8 cellular contexts compared by ENCODE assay signal in the genomic region with DNA sequence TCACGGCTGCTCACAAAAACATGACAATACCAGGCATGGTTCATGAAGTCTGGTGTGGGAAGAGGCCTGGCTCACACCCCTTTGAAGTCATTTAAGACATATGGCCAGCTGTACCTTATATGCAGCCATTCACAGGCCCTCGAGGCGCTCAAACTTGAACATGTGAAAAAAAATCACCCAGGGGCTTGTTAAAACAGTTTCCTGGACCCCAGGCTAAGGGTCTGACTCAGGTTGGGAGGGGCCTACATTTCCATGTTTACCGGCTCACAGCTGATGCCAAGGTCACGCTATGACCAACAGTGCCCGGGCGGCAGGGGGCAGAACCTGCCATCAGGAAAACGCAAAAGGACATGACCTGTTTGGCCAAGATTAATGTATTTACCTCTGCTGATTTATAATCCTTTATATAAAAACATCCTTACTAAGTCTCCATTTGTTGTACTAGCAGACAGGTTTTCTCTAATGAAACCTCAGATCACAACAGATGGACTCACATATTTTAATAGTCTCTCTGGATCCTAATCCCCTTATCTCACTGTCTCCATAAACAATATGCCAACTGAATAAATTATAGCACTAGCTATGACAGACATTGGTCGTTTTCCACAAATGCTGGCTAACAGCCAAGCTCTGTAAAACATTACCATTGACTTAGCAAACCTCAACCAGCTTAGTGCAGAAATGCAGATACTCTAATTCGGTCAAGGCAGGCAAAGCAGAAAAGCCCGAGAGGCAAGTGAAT. TPM values are rescaled to one million over a fixed set of nuclear protein-coding genes. Genes with fewer than 3 reads are reported as not detected.
A peak's percentile ranks its signal among the peaks of the same experiment; 100 is the strongest.
DNase-seq lines count a peak whose midpoint lies in the region; ATAC-seq, FAIRE-seq and TF ChIP-seq lines count a peak whose summit lies in the region.

No MANE protein-coding gene starts in this region.

- ATAC-seq in omental fat pad (ENCODE audit: low FRiP score) (peak; percentile 47), HG03520 (IDR thresholded peaks at IDR 0.05; ENCODE audit: unreplicated experiment) (no peak)

- in situ Hi-C loops in ACHN (cut with HindIII; ENCODE audit: low pct_ligation_motif_present, low pct_unique_long_range_greater_than_20kb, low sequenced_read_pairs): no loop called here

- TF ChIP-seq CTCF in omental fat pad (IDR thresholded peaks at IDR 0.05): no peak

- DNase-seq in ACHN (peak; percentile 81), HTR-8/SVneo (ENCODE audit: insufficient read length, low spot score) (peak; percentile 43), RPMI7951 (ENCODE audit: low read depth) (peak; percentile 63), erythroblast (lab: John Stamatoyannopoulos, UW) (peak; percentile 22 to 25), omental fat pad (ENCODE audit: low spot score) (no peak), T-helper 9 cell (no peak)
- DNase-seq in activated CD4-positive, alpha-beta T cell treated with anti-CD3 and anti-CD28 coated beads, Interleukin-2, amount 50 U/mL, for 48 hours: no peak

- no peak for FAIRE-seq in HTR-8/SVneo (lab: Jason Lieb, UNC)

- no peak for TF ChIP-seq POLR2A in erythroblast (IDR thresholded peaks at IDR 0.05; ENCODE audit: low read length)

RNA-seq across cellular contexts. Expression of gene EZR, which starts 19.9 kb away (rescaled TPM):
- 95.6 and 104 TPM in 2 replicates for total RNA-seq in RPMI7951 (2014; rRNA removed; shearing (Covaris generic))
- total RNA-seq in omental fat pad: 100 to 1,000 TPM in 2 of 4 donors, 10 to 100 TPM in 2; 60.9 to 480 (median 251) TPM

Comparison
In these comparisons a context has a peak if more than half of its experiments do, and no peak if none do; other contexts are left out.
1. DNase-seq: peak in ACHN (single experiment), HTR-8/SVneo (single experiment), RPMI7951 (single experiment) and erythroblast (2 of 2); none in omental fat pad (single experiment), T-helper 9 cell (single experiment) and activated CD4-positive, alpha-beta T cell treated with anti-CD3 and anti-CD28 coated beads, Interleukin-2, amount 50 U/mL, for 48 hours (0 of 2).